Comparison of ENCODE assay signal across 19 cellular contexts in genomic region chr7:151452680-151453325, GRCh38. TPM values are rescaled to one million over a fixed set of nuclear protein-coding genes. Genes with fewer than 3 reads are reported as not detected.
DNase-seq lines count a peak whose midpoint lies in the region; FAIRE-seq and TF ChIP-seq lines count a peak whose summit lies in the region.
"Had no signal": no experiment of that assay in that cellular context is flagged by ENCODE, and none has a peak within 500 bp of the region (broad histone marks: within the 10 kb centered on the region; RNA-seq: fewer than 3 reads in every experiment).

No MANE protein-coding gene starts in this region.

- no peak overlapping the region for H3K4me3 ChIP-seq in HEK293 (ENCODE audit: low read depth, low read length)
- H3K4me3 ChIP-seq in transverse colon = no peak overlapping the region
- H3K4me3 ChIP-seq: K562 had no signal

- CTCF ChIA-PET in HEK293 (lab: Yijun Ruan, JAX) = interaction anchor here (1.1 kb wide), 1 partner anchor 84 kb away, joined by 4 read pairs; no protein-coding TSS in a partner anchor

- in situ Hi-C loops in transverse colon (cut with MboI; ENCODE audit: low pct_ligation_motif_present in 1 of 4, low pct_unique_long_range_greater_than_20kb in 1 of 4, low sequenced_read_pairs in 3 of 4) = loop anchor here in 1 of 4 donors (25.0 kb wide), 1 partner anchor 284 kb away; no protein-coding TSS in a partner anchor

- WGBS in transverse colon (ENCODE audit: low coverage in 1 of 2), 2 donors = 81 to 85% methylated on average over 9 to 13 of the region's 15 CpGs

- peaks cover 2% of the 10 kb centered on the region for H3K4me1 Mint-ChIP-seq in activated CD4-positive, alpha-beta T cell treated with anti-CD3 and anti-CD28 coated beads, Interleukin-2, amount 10 ng/mL, durations not matched to agents 24 days and 14 days
- H3K4me1 Mint-ChIP-seq in nephron progenitor cell (peaks cover 63% of the 10 kb centered on the region), immature natural killer cell (no peaks in the 10 kb centered on the region)

- peak overlapping the region; percentile 8 for H3K27ac Mint-ChIP-seq in activated CD4-positive, alpha-beta T cell treated with anti-CD3 and anti-CD28 coated beads, Interleukin-2, amount 10 ng/mL, durations not matched to agents 24 days and 14 days
- H3K27ac Mint-ChIP-seq in nephron progenitor cell (peak overlapping the region; percentile 96), immature natural killer cell (no peak overlapping the region)
- H3K27ac Mint-ChIP-seq: CD4-positive, alpha-beta T cell had no signal

- no peaks in the 10 kb centered on the region for H3K9me3 Mint-ChIP-seq in activated CD4-positive, alpha-beta T cell treated with anti-CD3 and anti-CD28 coated beads, Interleukin-2, amount 10 ng/mL, durations not matched to agents 24 days and 14 days
- H3K9me3 Mint-ChIP-seq in nephron progenitor cell (peaks cover 6% of the 10 kb centered on the region), immature natural killer cell (no peaks in the 10 kb centered on the region)
- H3K9me3 Mint-ChIP-seq: CD4-positive, alpha-beta T cell had no signal

- H3K36me3 ChIP-seq in HEK293 (ENCODE audit: control insufficient read depth in 2 of 2, insufficient read depth in 1 of 2, low read length in 2 of 2) (no peaks in the 10 kb centered on the region), transverse colon (no peaks in the 10 kb centered on the region)
- H3K36me3 ChIP-seq: BE2C had no signal

- no peak for DNase-seq in activated CD4-positive, alpha-beta T cell treated with anti-CD3 and anti-CD28 coated beads, Interleukin-2, amount 10 ng/mL, durations not matched to agents 24 days and 14 days
- no peak for DNase-seq in activated CD4-positive, alpha-beta T cell treated with anti-CD3 and anti-CD28 coated beads for 1 hour
- DNase-seq in nephron progenitor cell (no peak), transverse colon (peak; percentile 6), immature natural killer cell (no peak), hypothalamus (lab: John Stamatoyannopoulos, UW) (no peak), urothelium cell line (ENCODE audit: low spot score) (no peak)
- DNase-seq: BE2C; CD4-positive, alpha-beta T cell; HCEC 1CT; NCI-H1092 treated with DMSO at 0.1 percent for 48 hours; NCI-H510A; NCI-H748 treated with DMSO at 0.1 percent for 48 hours; SHP77 had no signal

- FAIRE-seq in urothelium cell line (lab: Jason Lieb, UNC) = no peak
- FAIRE-seq: A204.1, G401.6, K562 had no signal

- no peaks in the 10 kb centered on the region for H3K4me1 ChIP-seq in HEK293 (ENCODE audit: control insufficient read depth, insufficient read depth, low read length)
- peaks cover 0 to 11% (median 6%) of the 10 kb centered on the region in 4 donors for H3K4me1 ChIP-seq in transverse colon
- H3K4me1 ChIP-seq: BE2C, Caco-2 had no signal

- H3K27ac ChIP-seq in HEK293 (ENCODE audit: extremely low read depth, low read depth, low read length) (no peak overlapping the region), transverse colon (no peak overlapping the region)

- POLR2A ChIA-PET in HEK293 (lab: Yijun Ruan, JAX) = no interaction called here

- peaks cover 8% of the 10 kb centered on the region for H3K27me3 Mint-ChIP-seq in activated CD4-positive, alpha-beta T cell treated with anti-CD3 and anti-CD28 coated beads, Interleukin-2, amount 10 ng/mL, durations not matched to agents 24 days and 14 days
- H3K27me3 Mint-ChIP-seq in nephron progenitor cell (ENCODE audit: low read depth, poor library complexity) = peaks cover 14% of the 10 kb centered on the region
- H3K27me3 Mint-ChIP-seq in immature natural killer cell (ENCODE audit: low read depth in 3 of 3) = peaks cover 0 to 7% (median under 1%) of the 10 kb centered on the region in 3 donors

- no peaks in the 10 kb centered on the region for H3K36me3 Mint-ChIP-seq in activated CD4-positive, alpha-beta T cell treated with anti-CD3 and anti-CD28 coated beads, Interleukin-2, amount 10 ng/mL, durations not matched to agents 24 days and 14 days (ENCODE audit: low read depth)
- H3K36me3 Mint-ChIP-seq in nephron progenitor cell (ENCODE audit: low read depth) = peaks cover 6% of the 10 kb centered on the region
- no peaks in the 10 kb centered on the region for H3K36me3 Mint-ChIP-seq in immature natural killer cell

- TF ChIP-seq CTCF in HEK293 (tag by site-specific recombination; IDR thresholded peaks at IDR 0.05) = no peak
- TF ChIP-seq CTCF in nephron progenitor cell (IDR thresholded peaks at IDR 0.05) = no peak
- TF ChIP-seq CTCF in transverse colon (IDR thresholded peaks at IDR 0.05) = no peak

- H3K27me3 ChIP-seq in transverse colon = no peaks in the 10 kb centered on the region
- H3K27me3 ChIP-seq: BE2C had no signal

- no peak overlapping the region for H3K4me3 Mint-ChIP-seq in activated CD4-positive, alpha-beta T cell treated with anti-CD3 and anti-CD28 coated beads, Interleukin-2, amount 10 ng/mL, durations not matched to agents 24 days and 14 days
- H3K4me3 Mint-ChIP-seq in nephron progenitor cell = no peak overlapping the region
- no peak overlapping the region for H3K4me3 Mint-ChIP-seq in immature natural killer cell
- H3K4me3 Mint-ChIP-seq: CD4-positive, alpha-beta T cell had no signal

- intact Hi-C loops in activated CD4-positive, alpha-beta T cell treated with anti-CD3 and anti-CD28 coated beads, Interleukin-2, amount 10 ng/mL, durations not matched to agents 24 days and 14 days (cut with micrococcal nuclease) = no loop called here
- intact Hi-C loops in transverse colon (cut with DNase I; ENCODE audit: low total_unique reads) = no loop called here

- TF ChIP-seq EP300 in transverse colon (IDR thresholded peaks at IDR 0.05; ENCODE audit: low read depth) = no peak

- TF ChIP-seq POLR2A in transverse colon (IDR thresholded peaks at IDR 0.05) = no peak

- H3K9me3 ChIP-seq in HEK293 (ENCODE audit: control insufficient read depth, insufficient read depth, low read depth, low read length) (no peaks in the 10 kb centered on the region), transverse colon (no peaks in the 10 kb centered on the region)
- H3K9me3 ChIP-seq: BE2C, Caco-2 had no signal

TF ChIP-seq in HEK293, 187 proteins besides CTCF, POLR2A, EP300 and RAD21:
- TF ChIP-seq ZNF16 (tag by site-specific recombination; IDR thresholded peaks at IDR 0.05; ENCODE audit: low read depth) = no peak
- TF ChIP-seq ZNF133 (tag by site-specific recombination; IDR thresholded peaks at IDR 0.05) = no peak
- TF ChIP-seq ZNF138 (tag by site-specific recombination; IDR thresholded peaks at IDR 0.05; ENCODE audit: borderline replicate concordance) = no peak
- TF ChIP-seq ZBTB49 (tag by site-specific recombination; IDR thresholded peaks at IDR 0.05; ENCODE audit: low read depth) = no peak
- peak; percentile 44; the same call in 1 of the 2 replicates for TF ChIP-seq GLIS2 (tag by site-specific recombination; IDR thresholded peaks at IDR 0.05)

RNA-seq across cellular contexts. Expression of gene CRYGN, which starts 12.9 kb away (rescaled TPM):
- not detected in 2 replicates for total RNA-seq in activated CD4-positive, alpha-beta T cell treated with anti-CD3 and anti-CD28 coated beads, Interleukin-2, amount 10 ng/mL, durations not matched to agents 24 days and 14 days
- total RNA-seq in transverse colon = not detected
- polyA plus RNA-seq in immature natural killer cell = not detected
- total RNA-seq: Caco-2, K562 had no signal
- polyA plus RNA-seq: K562 had no signal

RNA-seq across cellular contexts. Expression of gene WDR86, which starts 43.0 kb away (rescaled TPM):
- total RNA-seq in activated CD4-positive, alpha-beta T cell treated with anti-CD3 and anti-CD28 coated beads, Interleukin-2, amount 10 ng/mL, durations not matched to agents 24 days and 14 days = not detected in 2 replicates
- total RNA-seq in transverse colon = 10 to 100 TPM in 1 of 4 donors, 1 to 10 TPM in 3; 2.8 to 33.3 (median 7.1) TPM
- polyA plus RNA-seq in immature natural killer cell = 1 to 10 TPM in 2 of 3 donors, under 1 TPM in 1; 0.75 to 2.2 (median 2.2) TPM
- total RNA-seq: K562 had no signal

Comparison
In these comparisons a context has a peak if more than half of its experiments do, and no peak if none do; other contexts are left out.
1. H3K27ac Mint-ChIP-seq: peak in activated CD4-positive, alpha-beta T cell treated with anti-CD3 and anti-CD28 coated beads, Interleukin-2, amount 10 ng/mL, durations not matched to agents 24 days and 14 days (single experiment) and nephron progenitor cell (single experiment); none in immature natural killer cell (0 of 6).